15 cellular contexts compared by ENCODE assay signal in the genomic region with DNA sequence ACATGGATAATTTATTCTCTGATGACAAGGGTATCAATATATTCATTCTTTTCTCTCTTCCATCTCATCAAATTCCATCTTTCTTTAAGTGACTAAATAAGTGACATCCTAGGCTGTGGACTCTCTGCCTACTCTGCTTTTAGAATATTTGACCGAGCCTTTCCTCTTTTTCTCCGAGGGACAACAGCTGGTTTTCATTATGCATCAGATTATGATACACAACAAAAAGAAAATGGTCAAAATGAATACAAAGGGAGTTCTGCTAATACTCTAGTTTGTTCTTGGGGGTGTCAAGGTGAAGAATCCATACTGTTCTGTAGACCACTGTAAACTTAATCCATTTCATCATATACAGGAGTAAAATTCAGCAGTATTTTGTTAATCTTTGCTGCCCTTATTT.
A peak's percentile ranks its signal among the peaks of the same experiment; 100 is the strongest.
DNase-seq lines count a peak whose midpoint lies in the region; ATAC-seq and TF ChIP-seq lines count a peak whose summit lies in the region.
"Had no signal": no experiment of that assay in that cellular context is flagged by ENCODE, and none has a peak within 500 bp of the region (broad histone marks: within the 10 kb centered on the region; RNA-seq: fewer than 3 reads in every experiment).

No MANE protein-coding gene starts in this region.

- H3K27ac ChIP-seq in CD4-positive, alpha-beta T cell (ENCODE audit: low read depth, low read length) = no peak overlapping the region

- no peaks in the 10 kb centered on the region for H3K9me3 ChIP-seq in CD4-positive, alpha-beta T cell (ENCODE audit: control insufficient read depth, low read length)
- H3K9me3 ChIP-seq: HAP-1 had no signal

- no peak overlapping the region for H3K4me3 ChIP-seq in foreskin fibroblast (ENCODE audit: low read depth in 1 of 2, low read length in 2 of 2)
- H3K4me3 ChIP-seq: HAP-1 had no signal

- H3K9me3 Mint-ChIP-seq in CD4-positive, alpha-beta T cell = peaks cover 4% of the 10 kb centered on the region

- H3K4me3 Mint-ChIP-seq in CD4-positive, alpha-beta T cell = no peak overlapping the region
- H3K4me3 Mint-ChIP-seq: B cell; CD4-positive, alpha-beta memory T cell had no signal

- intact Hi-C loops in CD4-positive, alpha-beta T cell (cut with DNase I, micrococcal nuclease) = loop anchor here in 1 of 2 experiments (1.0 kb wide), 1 partner anchor 7 kb away; no protein-coding TSS in a partner anchor

- no peaks in the 10 kb centered on the region for H3K4me1 Mint-ChIP-seq in CD4-positive, alpha-beta T cell (ENCODE audit: low read depth)
- H3K4me1 Mint-ChIP-seq: B cell; CD4-positive, alpha-beta memory T cell had no signal

- CTCF ChIA-PET in CD4-positive, alpha-beta T cell (lab: Charles Lee) = no interaction called here

- POLR2A ChIA-PET in CD4-positive, alpha-beta T cell (lab: Charles Lee) = no interaction called here

- H3K27me3 Mint-ChIP-seq in CD4-positive, alpha-beta T cell = no peaks in the 10 kb centered on the region
- H3K27me3 Mint-ChIP-seq: B cell; CD4-positive, alpha-beta memory T cell had no signal

- no peak overlapping the region for H3K27ac Mint-ChIP-seq in CD4-positive, alpha-beta T cell
- H3K27ac Mint-ChIP-seq: B cell; CD4-positive, alpha-beta memory T cell had no signal

- no peak for TF ChIP-seq CTCF in foreskin fibroblast (IDR thresholded peaks at IDR 0.05; ENCODE audit: low read depth, low read length)
- no peak for TF ChIP-seq CTCF in CD4-positive, alpha-beta T cell (IDR thresholded peaks at IDR 0.05)

- H3K36me3 Mint-ChIP-seq in CD4-positive, alpha-beta T cell (ENCODE audit: low read depth) = no peaks in the 10 kb centered on the region
- H3K36me3 Mint-ChIP-seq: CD4-positive, alpha-beta memory T cell had no signal

- DNase-seq in AG08395 (ENCODE audit: low spot score) = peak; percentile 2
- peak; percentile 1 for DNase-seq in GM04504 (ENCODE audit: low read depth)
- DNase-seq in foreskin fibroblast = peak; percentile 10 to 56
- no peak for DNase-seq in CD4-positive, alpha-beta T cell
- no peak for DNase-seq in SHP77 treated with DMSO at 0.1 percent for 48 hours (lab: John Stamatoyannopoulos, UW)
- no peak for DNase-seq in activated CD4-positive, alpha-beta T cell treated with anti-CD3 and anti-CD28 coated beads for 1 hour
- DNase-seq: C1 segment of cervical spinal cord; CD4-positive, alpha-beta memory T cell; DMS79; GOT3; IMR-90; KBM-7 had no signal

- no peak for ATAC-seq in SK-N-SH treated with all-trans-retinoic acid at 6 μM for 48 hours
- ATAC-seq in CD4-positive, alpha-beta T cell (ENCODE audit: poor library complexity) = no peak

- H3K27me3 ChIP-seq in CD4-positive, alpha-beta T cell (ENCODE audit: control insufficient read depth, insufficient read depth, low read length) = no peaks in the 10 kb centered on the region

TF ChIP-seq in SK-N-SH treated with all-trans-retinoic acid at 6 μM for 48 hours, 23 proteins besides CTCF, POLR2A, EP300 and RAD21:
- TF ChIP-seq ESRRG (CRISPR knock-in tag; IDR thresholded peaks at IDR 0.05) (no peak), TCF4 (CRISPR knock-in tag; IDR thresholded peaks at IDR 0.05; ENCODE audit: borderline replicate concordance) (peak; percentile 82), OSR1 (CRISPR knock-in tag; IDR thresholded peaks at IDR 0.05) (no peak), GLIS3 (CRISPR knock-in tag; IDR thresholded peaks at IDR 0.05) (no peak), ZFP30 (CRISPR knock-in tag; IDR thresholded peaks at IDR 0.05) (no peak)

Comparison
In these comparisons a context has a peak if more than half of its experiments do, and no peak if none do; other contexts are left out.
1. DNase-seq: peak in AG08395 (single experiment), GM04504 (single experiment) and foreskin fibroblast (2 of 2); none in CD4-positive, alpha-beta T cell (0 of 10), SHP77 treated with DMSO at 0.1 percent for 48 hours (single experiment) and activated CD4-positive, alpha-beta T cell treated with anti-CD3 and anti-CD28 coated beads for 1 hour (single experiment).